ENCODE assay signal across 1 cellular context in the genomic region with DNA sequence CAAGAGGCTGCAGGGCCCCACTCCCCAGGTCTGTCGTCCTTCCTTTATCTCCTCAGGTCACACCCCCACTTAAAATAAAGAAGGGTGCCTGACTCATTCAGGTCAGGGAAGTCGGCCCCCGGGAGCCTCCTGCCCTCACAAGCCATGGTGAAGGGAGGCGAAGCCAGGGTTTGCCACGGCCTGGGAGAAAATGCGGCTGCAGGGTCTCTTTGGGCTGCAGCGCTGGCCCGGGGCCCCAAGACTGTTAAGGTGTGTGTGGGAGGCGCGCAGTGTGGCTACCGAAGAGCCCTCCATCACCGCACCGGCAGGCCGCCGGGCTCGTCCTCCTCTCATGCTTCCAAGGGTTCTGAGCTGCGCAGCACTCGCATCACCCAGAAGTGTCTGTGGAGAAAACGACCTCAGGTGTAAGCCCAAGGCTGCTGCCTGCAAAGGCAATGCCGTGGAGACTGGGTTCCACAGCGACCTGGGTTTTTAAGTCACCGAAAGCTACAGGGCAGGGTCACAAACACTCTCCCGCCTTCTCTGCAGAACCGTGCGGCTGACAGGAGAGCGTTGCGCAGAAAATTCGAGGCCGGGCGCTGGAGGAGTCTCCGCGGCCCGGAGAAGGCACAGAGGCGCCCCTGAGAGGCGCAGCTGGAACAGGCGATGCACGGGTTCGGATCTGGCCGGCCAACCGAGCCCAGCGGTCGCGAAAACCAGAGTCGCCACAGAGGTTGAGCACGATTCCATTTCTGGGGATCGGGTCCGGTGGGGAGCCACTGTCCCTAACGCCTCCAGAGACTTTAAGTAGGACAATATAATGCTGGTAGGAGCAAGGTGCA.
TF ChIP-seq lines count a peak whose summit lies in the region.

No MANE protein-coding gene starts in this region.

TF ChIP-seq in K562, 482 proteins besides CTCF, POLR2A, EP300 and RAD21 (continued from another document):
- TF ChIP-seq, protein P1, sequence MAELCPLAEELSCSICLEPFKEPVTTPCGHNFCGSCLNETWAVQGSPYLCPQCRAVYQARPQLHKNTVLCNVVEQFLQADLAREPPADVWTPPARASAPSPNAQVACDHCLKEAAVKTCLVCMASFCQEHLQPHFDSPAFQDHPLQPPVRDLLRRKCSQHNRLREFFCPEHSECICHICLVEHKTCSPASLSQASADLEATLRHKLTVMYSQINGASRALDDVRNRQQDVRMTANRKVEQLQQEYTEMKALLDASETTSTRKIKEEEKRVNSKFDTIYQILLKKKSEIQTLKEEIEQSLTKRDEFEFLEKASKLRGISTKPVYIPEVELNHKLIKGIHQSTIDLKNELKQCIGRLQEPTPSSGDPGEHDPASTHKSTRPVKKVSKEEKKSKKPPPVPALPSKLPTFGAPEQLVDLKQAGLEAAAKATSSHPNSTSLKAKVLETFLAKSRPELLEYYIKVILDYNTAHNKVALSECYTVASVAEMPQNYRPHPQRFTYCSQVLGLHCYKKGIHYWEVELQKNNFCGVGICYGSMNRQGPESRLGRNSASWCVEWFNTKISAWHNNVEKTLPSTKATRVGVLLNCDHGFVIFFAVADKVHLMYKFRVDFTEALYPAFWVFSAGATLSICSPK (IDR thresholded peaks at IDR 0.05; ENCODE audit: borderline replicate concordance), result no peak
- TF ChIP-seq, protein P2, sequence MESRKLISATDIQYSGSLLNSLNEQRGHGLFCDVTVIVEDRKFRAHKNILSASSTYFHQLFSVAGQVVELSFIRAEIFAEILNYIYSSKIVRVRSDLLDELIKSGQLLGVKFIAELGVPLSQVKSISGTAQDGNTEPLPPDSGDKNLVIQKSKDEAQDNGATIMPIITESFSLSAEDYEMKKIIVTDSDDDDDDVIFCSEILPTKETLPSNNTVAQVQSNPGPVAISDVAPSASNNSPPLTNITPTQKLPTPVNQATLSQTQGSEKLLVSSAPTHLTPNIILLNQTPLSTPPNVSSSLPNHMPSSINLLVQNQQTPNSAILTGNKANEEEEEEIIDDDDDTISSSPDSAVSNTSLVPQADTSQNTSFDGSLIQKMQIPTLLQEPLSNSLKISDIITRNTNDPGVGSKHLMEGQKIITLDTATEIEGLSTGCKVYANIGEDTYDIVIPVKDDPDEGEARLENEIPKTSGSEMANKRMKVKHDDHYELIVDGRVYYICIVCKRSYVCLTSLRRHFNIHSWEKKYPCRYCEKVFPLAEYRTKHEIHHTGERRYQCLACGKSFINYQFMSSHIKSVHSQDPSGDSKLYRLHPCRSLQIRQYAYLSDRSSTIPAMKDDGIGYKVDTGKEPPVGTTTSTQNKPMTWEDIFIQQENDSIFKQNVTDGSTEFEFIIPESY (CRISPR knock-in tag; IDR thresholded peaks at IDR 0.05), result peak; percentile 93
- TF ChIP-seq POLR2G (IDR thresholded peaks at IDR 0.05; ENCODE audit: low read depth, low read length) (peak; percentile 50), MAZ (CRISPR knock-in tag; conservative IDR thresholded peaks at IDR 0.05 in 1 of 2, IDR thresholded peaks at IDR 0.05 in 1 of 2) (no peak)
TF ChIP-seq in K562: peak in this region for 8.
